Comparison of ENCODE assay signal across 9 cellular contexts in the genomic region with DNA sequence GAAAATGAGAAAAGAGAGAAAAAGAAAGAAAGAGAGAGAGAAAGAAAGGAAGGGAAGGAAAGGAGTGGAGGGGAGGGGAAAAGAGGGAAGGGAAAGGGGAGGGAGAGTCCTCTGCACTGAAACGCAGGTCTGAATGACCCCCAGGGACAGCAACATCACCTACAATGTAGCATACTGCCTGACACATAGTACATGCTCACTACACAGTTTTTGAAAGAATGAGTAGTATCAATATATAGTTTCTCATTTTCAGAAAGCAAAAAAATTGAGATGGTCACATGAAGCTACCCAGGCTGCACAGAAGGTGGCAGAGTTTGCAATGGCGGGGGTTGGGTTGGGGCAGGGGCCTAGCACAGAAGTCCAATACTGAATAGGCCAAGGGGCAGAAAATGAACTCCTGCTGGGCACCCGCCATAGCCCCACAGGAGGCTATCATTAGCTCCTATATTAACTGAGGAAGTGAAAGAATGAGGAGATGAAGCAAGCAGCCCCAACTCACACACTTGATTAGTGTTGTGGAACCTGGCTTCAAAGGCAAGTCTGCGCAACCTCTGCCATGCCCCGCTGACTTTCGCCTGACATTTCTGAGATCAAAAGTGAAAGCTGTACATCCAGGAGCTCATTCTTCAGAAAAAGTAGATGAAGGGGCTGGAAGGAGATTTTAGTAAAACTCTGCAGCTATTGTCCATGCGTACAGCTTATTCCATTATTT.
DNase-seq lines count a peak whose midpoint lies in the region; ATAC-seq lines count a peak whose summit lies in the region.
"Had no signal": no experiment of that assay in that cellular context is flagged by ENCODE, and none has a peak within 500 bp of the region (broad histone marks: within the 10 kb centered on the region; RNA-seq: fewer than 3 reads in every experiment).

No MANE protein-coding gene starts in this region.

- no peaks in the 10 kb centered on the region for H3K4me1 Mint-ChIP-seq in activated T-helper 2 cell treated with anti-CD3 and anti-CD28 coated beads, Interferon-gamma antibody, Interleukin-2, Interleukin-4, amounts not matched to agents 10 μg/mL and 5 μg/mL and 100 μg/mL, durations not matched to agents 14 hours and 24 hours and 36 hours (ENCODE audit: low read depth)

- H3K36me3 Mint-ChIP-seq in activated T-helper 2 cell treated with anti-CD3 and anti-CD28 coated beads, Interferon-gamma antibody, Interleukin-2, Interleukin-4, amounts not matched to agents 10 μg/mL and 5 μg/mL and 100 μg/mL, durations not matched to agents 14 hours and 24 hours and 36 hours (ENCODE audit: low read depth): no peaks in the 10 kb centered on the region

- intact Hi-C loops in activated T-helper 2 cell treated with anti-CD3 and anti-CD28 coated beads, Interferon-gamma antibody, Interleukin-2, Interleukin-4, amounts not matched to agents 10 μg/mL and 5 μg/mL and 100 μg/mL, durations not matched to agents 14 hours and 24 hours and 36 hours (cut with micrococcal nuclease): no loop called here

- no peaks in the 10 kb centered on the region for H3K27me3 Mint-ChIP-seq in activated T-helper 2 cell treated with anti-CD3 and anti-CD28 coated beads, Interferon-gamma antibody, Interleukin-2, Interleukin-4, amounts not matched to agents 10 μg/mL and 5 μg/mL and 100 μg/mL, durations not matched to agents 14 hours and 24 hours and 36 hours (ENCODE audit: low read depth)

- peak; percentile 76 for DNase-seq in kidney glomerular epithelial cell (lab: John Stamatoyannopoulos, UW)
- DNase-seq in DMS114 treated with DMSO at 0.1 percent for 48 hours (lab: John Stamatoyannopoulos, UW; ENCODE audit: unreplicated experiment): no peak
- no peak for DNase-seq in activated T-helper 2 cell treated with anti-CD3 and anti-CD28 coated beads, Interferon-gamma antibody, Interleukin-2, Interleukin-4, amounts not matched to agents 10 μg/mL and 5 μg/mL and 100 μg/mL, durations not matched to agents 14 hours and 24 hours and 36 hours (ENCODE audit: low spot score)
- no peak for DNase-seq in NCI-H226
- no peak for DNase-seq in nucleus accumbens (lab: John Stamatoyannopoulos, UW)
- DNase-seq: aorta had no signal

- peak; percentile 87 for ATAC-seq in GM18511 (IDR thresholded peaks at IDR 0.05; ENCODE audit: unreplicated experiment)
- peak; percentile 85 for ATAC-seq in GM21717 (IDR thresholded peaks at IDR 0.05; ENCODE audit: unreplicated experiment)
- ATAC-seq in HG03571 (IDR thresholded peaks at IDR 0.05; ENCODE audit: unreplicated experiment): peak; percentile 83

- no peak overlapping the region for H3K4me3 Mint-ChIP-seq in activated T-helper 2 cell treated with anti-CD3 and anti-CD28 coated beads, Interferon-gamma antibody, Interleukin-2, Interleukin-4, amounts not matched to agents 10 μg/mL and 5 μg/mL and 100 μg/mL, durations not matched to agents 14 hours and 24 hours and 36 hours (ENCODE audit: low read depth)

- H3K9me3 Mint-ChIP-seq in activated T-helper 2 cell treated with anti-CD3 and anti-CD28 coated beads, Interferon-gamma antibody, Interleukin-2, Interleukin-4, amounts not matched to agents 10 μg/mL and 5 μg/mL and 100 μg/mL, durations not matched to agents 14 hours and 24 hours and 36 hours: no peaks in the 10 kb centered on the region

- no peak overlapping the region for H3K27ac Mint-ChIP-seq in activated T-helper 2 cell treated with anti-CD3 and anti-CD28 coated beads, Interferon-gamma antibody, Interleukin-2, Interleukin-4, amounts not matched to agents 10 μg/mL and 5 μg/mL and 100 μg/mL, durations not matched to agents 14 hours and 24 hours and 36 hours
